Comparison of ENCODE assay signal across 16 cellular contexts in the genomic region with DNA sequence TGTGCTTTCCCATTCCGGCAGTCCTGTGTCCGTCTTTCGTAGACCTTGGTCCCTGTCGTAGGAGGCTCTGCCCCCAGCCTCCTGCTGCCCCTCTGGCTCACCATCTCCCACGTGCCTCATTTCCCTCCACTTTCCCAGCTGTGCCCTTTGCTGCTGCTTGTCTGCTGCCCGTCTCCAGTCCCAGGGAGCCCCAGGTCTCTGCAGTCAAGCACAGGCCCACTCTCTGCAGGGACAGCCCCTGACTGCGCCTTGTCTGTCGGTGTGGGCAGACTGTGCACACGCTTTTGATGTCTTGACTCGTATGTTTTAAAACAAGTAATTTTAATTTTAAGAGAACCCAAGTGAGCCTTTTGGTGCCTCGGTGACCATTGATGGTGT. TPM values are rescaled to one million over a fixed set of nuclear protein-coding genes. Genes with fewer than 3 reads are reported as not detected.
DNase-seq lines count a peak whose midpoint lies in the region; ATAC-seq lines count a peak whose summit lies in the region.
"Had no signal": no experiment of that assay in that cellular context is flagged by ENCODE, and none has a peak within 500 bp of the region (broad histone marks: within the 10 kb centered on the region; RNA-seq: fewer than 3 reads in every experiment).

No MANE protein-coding gene starts in this region.

- peak; percentile 46 for ATAC-seq in activated naive CD8-positive, alpha-beta T cell treated with anti-CD3 and anti-CD28 coated beads, Interleukin-2, amount 50 U/mL, for 24 hours
- no peak for ATAC-seq in natural killer cell treated with Interleukin-12 subunit alpha and Interleukin-12 subunit beta and Interleukin-15 and Interleukin-18, amount 100 ng/mL, for 72 hours
- ATAC-seq in HG02938 (IDR thresholded peaks at IDR 0.05; ENCODE audit: unreplicated experiment), result no peak

- DNase-seq in activated CD8-positive, alpha-beta memory T cell treated with anti-CD3 and anti-CD28 coated beads for 24 hours, result peak; percentile 56
- no peak for DNase-seq in activated CD8-positive, alpha-beta memory T cell treated with anti-CD3 and anti-CD28 coated beads, Interleukin-2, amount 50 U/mL, for 48 hours
- no peak for DNase-seq in CD4-positive, alpha-beta memory T cell
- no peak for DNase-seq in activated naive CD8-positive, alpha-beta T cell treated with anti-CD3 and anti-CD28 coated beads, Interleukin-2, amount 50 U/mL, for 24 hours
- DNase-seq in natural killer cell treated with Interleukin-12 subunit alpha and Interleukin-12 subunit beta and Interleukin-15 and Interleukin-18, amount 100 ng/mL, for 72 hours (ENCODE audit: low spot score), result no peak
- DNase-seq in NOMO-1 (lab: John Stamatoyannopoulos, UW; ENCODE audit: unreplicated experiment in 2 of 2) (no peak), NCI-H2107 treated with DMSO at 0.1 percent for 48 hours (lab: John Stamatoyannopoulos, UW; ENCODE audit: unreplicated experiment) (no peak)
- DNase-seq: 8988T, Caco-2, IMR-90, NCI-H2029, NCI-H2227 treated with DMSO at 0.1 percent for 48 hours, NCI-H526 had no signal

- H3K36me3 ChIP-seq in CD4-positive, alpha-beta memory T cell (ENCODE audit: insufficient read depth, low read length), result peaks cover 89% of the 10 kb centered on the region

- peak overlapping the region in 4 of 8 donors; percentile 30 to 77 (median 47) for H3K4me3 Mint-ChIP-seq in CD4-positive, alpha-beta memory T cell
- peak overlapping the region; percentile 17 for H3K4me3 Mint-ChIP-seq in activated naive CD8-positive, alpha-beta T cell treated with anti-CD3 and anti-CD28 coated beads, Interleukin-2, amount 50 U/mL, for 24 hours
- peak overlapping the region; percentile 17 for H3K4me3 Mint-ChIP-seq in natural killer cell treated with Interleukin-12 subunit alpha and Interleukin-12 subunit beta and Interleukin-15 and Interleukin-18, amount 100 ng/mL, for 72 hours

- H3K4me1 ChIP-seq in CD4-positive, alpha-beta memory T cell (ENCODE audit: insufficient read depth, low read length), result peaks cover 17% of the 10 kb centered on the region
- H3K4me1 ChIP-seq: BLaER1, Caco-2 had no signal

- H3K27me3 ChIP-seq in CD4-positive, alpha-beta memory T cell (ENCODE audit: insufficient read depth, low read length), result no peaks in the 10 kb centered on the region
- H3K27me3 ChIP-seq: BLaER1 had no signal

- H3K4me3 ChIP-seq in CD4-positive, alpha-beta memory T cell (ENCODE audit: low read length in 2 of 2), result no peak overlapping the region
- H3K4me3 ChIP-seq: BLaER1 had no signal

- no peaks in the 10 kb centered on the region for H3K27me3 Mint-ChIP-seq in CD4-positive, alpha-beta memory T cell
- no peaks in the 10 kb centered on the region for H3K27me3 Mint-ChIP-seq in activated naive CD8-positive, alpha-beta T cell treated with anti-CD3 and anti-CD28 coated beads, Interleukin-2, amount 50 U/mL, for 24 hours
- no peaks in the 10 kb centered on the region for H3K27me3 Mint-ChIP-seq in natural killer cell treated with Interleukin-12 subunit alpha and Interleukin-12 subunit beta and Interleukin-15 and Interleukin-18, amount 100 ng/mL, for 72 hours

- H3K36me3 Mint-ChIP-seq in CD4-positive, alpha-beta memory T cell, result peaks cover 61 to 76% of the 10 kb centered on the region in 2 donors
- H3K36me3 Mint-ChIP-seq in activated naive CD8-positive, alpha-beta T cell treated with anti-CD3 and anti-CD28 coated beads, Interleukin-2, amount 50 U/mL, for 24 hours (ENCODE audit: low read depth), result peaks cover 79% of the 10 kb centered on the region
- H3K36me3 Mint-ChIP-seq in natural killer cell treated with Interleukin-12 subunit alpha and Interleukin-12 subunit beta and Interleukin-15 and Interleukin-18, amount 100 ng/mL, for 72 hours, result peaks cover 39% of the 10 kb centered on the region

- intact Hi-C loops in CD4-positive, alpha-beta memory T cell (cut with micrococcal nuclease), result no loop called here

- H3K27ac Mint-ChIP-seq in CD4-positive, alpha-beta memory T cell, result peak overlapping the region in 6 of 7 donors; percentile 30 to 86 (median 56)
- H3K27ac Mint-ChIP-seq in activated naive CD8-positive, alpha-beta T cell treated with anti-CD3 and anti-CD28 coated beads, Interleukin-2, amount 50 U/mL, for 24 hours, result no peak overlapping the region
- peak overlapping the region in 1 of 2 donors; percentile 35 for H3K27ac Mint-ChIP-seq in natural killer cell treated with Interleukin-12 subunit alpha and Interleukin-12 subunit beta and Interleukin-15 and Interleukin-18, amount 100 ng/mL, for 72 hours

- no peaks in the 10 kb centered on the region for H3K9me3 ChIP-seq in CD4-positive, alpha-beta memory T cell (ENCODE audit: control insufficient read depth in 1 of 2, low read length in 2 of 2)
- H3K9me3 ChIP-seq: BLaER1, Caco-2 had no signal

- no peaks in the 10 kb centered on the region for H3K9me3 Mint-ChIP-seq in CD4-positive, alpha-beta memory T cell
- no peaks in the 10 kb centered on the region for H3K9me3 Mint-ChIP-seq in activated naive CD8-positive, alpha-beta T cell treated with anti-CD3 and anti-CD28 coated beads, Interleukin-2, amount 50 U/mL, for 24 hours
- no peaks in the 10 kb centered on the region for H3K9me3 Mint-ChIP-seq in natural killer cell treated with Interleukin-12 subunit alpha and Interleukin-12 subunit beta and Interleukin-15 and Interleukin-18, amount 100 ng/mL, for 72 hours

- H3K27ac ChIP-seq in CD4-positive, alpha-beta memory T cell (ENCODE audit: low read depth, low read length), result peak overlapping the region; percentile 16
- H3K27ac ChIP-seq: BLaER1, RWPE1 had no signal

- CTCF ChIA-PET in CD4-positive, alpha-beta memory T cell (lab: Charles Lee; ENCODE audit: partially characterized antibody), result no interaction called here

- POLR2A ChIA-PET in CD4-positive, alpha-beta memory T cell (lab: Charles Lee; ENCODE audit: partially characterized antibody), result no interaction called here

- peaks cover 6 to 39% (median 24%) of the 10 kb centered on the region in 4 donors for H3K4me1 Mint-ChIP-seq in CD4-positive, alpha-beta memory T cell
- H3K4me1 Mint-ChIP-seq in activated naive CD8-positive, alpha-beta T cell treated with anti-CD3 and anti-CD28 coated beads, Interleukin-2, amount 50 U/mL, for 24 hours, result peaks cover 58% of the 10 kb centered on the region
- H3K4me1 Mint-ChIP-seq in natural killer cell treated with Interleukin-12 subunit alpha and Interleukin-12 subunit beta and Interleukin-15 and Interleukin-18, amount 100 ng/mL, for 72 hours (ENCODE audit: low read depth in 2 of 2), result peaks cover 21 to 30% of the 10 kb centered on the region in 2 donors

RNA-seq across cellular contexts. Expression of gene DGCR8, which starts 12.4 kb away (rescaled TPM):
- total RNA-seq in CD4-positive, alpha-beta memory T cell, result 10 to 100 TPM; 47.6 to 48.2 TPM
- 1 to 10 TPM; 2.2 to 5.1 TPM for polyA plus RNA-seq in CD4-positive, alpha-beta memory T cell
- total RNA-seq in natural killer cell treated with Interleukin-12 subunit alpha and Interleukin-12 subunit beta and Interleukin-15 and Interleukin-18, amount 100 ng/mL, for 72 hours, result 10 to 100 TPM; 60.1 to 89.5 TPM

RNA-seq across cellular contexts. Expression of gene RANBP1, which starts 23.4 kb away (rescaled TPM):
- total RNA-seq in CD4-positive, alpha-beta memory T cell, result 10 to 100 TPM; 61.9 to 67.9 TPM
- 100 to 1,000 TPM in 1 of 2 donors, 10 to 100 TPM in 1; 87.0 to 111 TPM for polyA plus RNA-seq in CD4-positive, alpha-beta memory T cell
- 100 to 1,000 TPM; 236 to 499 TPM for total RNA-seq in natural killer cell treated with Interleukin-12 subunit alpha and Interleukin-12 subunit beta and Interleukin-15 and Interleukin-18, amount 100 ng/mL, for 72 hours

RNA-seq across cellular contexts. Expression of gene TRMT2A, which starts 24.6 kb away (rescaled TPM):
- total RNA-seq in CD4-positive, alpha-beta memory T cell, result 100 to 1,000 TPM; 110 to 126 TPM
- polyA plus RNA-seq in CD4-positive, alpha-beta memory T cell, result 10 to 100 TPM; 28.0 to 37.5 TPM
- total RNA-seq in natural killer cell treated with Interleukin-12 subunit alpha and Interleukin-12 subunit beta and Interleukin-15 and Interleukin-18, amount 100 ng/mL, for 72 hours, result 100 to 1,000 TPM; 107 to 166 TPM

RNA-seq across cellular contexts. Expression of gene ZDHHC8, which starts 39.1 kb away (rescaled TPM):
- total RNA-seq in CD4-positive, alpha-beta memory T cell, result 10 to 100 TPM; 80.0 to 81.7 TPM
- 1 to 10 TPM; 1.0 to 7.0 TPM for polyA plus RNA-seq in CD4-positive, alpha-beta memory T cell
- total RNA-seq in natural killer cell treated with Interleukin-12 subunit alpha and Interleukin-12 subunit beta and Interleukin-15 and Interleukin-18, amount 100 ng/mL, for 72 hours, result 100 to 1,000 TPM in 1 of 2 donors, 10 to 100 TPM in 1; 53.9 to 124 TPM

RNA-seq across cellular contexts. Expression of gene CCDC188, which starts 58.4 kb away (rescaled TPM):
- not detected for total RNA-seq in CD4-positive, alpha-beta memory T cell
- polyA plus RNA-seq in CD4-positive, alpha-beta memory T cell, result not detected
- total RNA-seq in natural killer cell treated with Interleukin-12 subunit alpha and Interleukin-12 subunit beta and Interleukin-15 and Interleukin-18, amount 100 ng/mL, for 72 hours, result under 1 TPM in 1 of 2 donors, not detected in 1; 0.36 TPM
- total RNA-seq: Caco-2, IMR-90 had no signal
